ENCODE assay signal across 8 cellular contexts in genomic region chr15:28738200-28738561, GRCh38. TPM values are rescaled to one million over a fixed set of nuclear protein-coding genes. Genes with fewer than 3 reads are reported as not detected.
DNase-seq lines count a peak whose midpoint lies in the region; ATAC-seq and TF ChIP-seq lines count a peak whose summit lies in the region.
"Not testable (repeated sequence)": the region's sequence is repeated elsewhere in the genome, so short reads cannot be mapped to it uniquely, and the experiment has no call there.

No MANE protein-coding gene starts in this region.

- H3K9me3 Mint-ChIP-seq in activated T-helper 2 cell treated with anti-CD3 and anti-CD28 coated beads, Interferon-gamma antibody, Interleukin-2, Interleukin-4, amounts not matched to agents 10 μg/mL and 5 μg/mL and 100 μg/mL, durations not matched to agents 14 hours and 24 hours and 36 hours; nephron progenitor cell: not testable (repeated sequence)

- H3K27ac Mint-ChIP-seq in activated T-helper 2 cell treated with anti-CD3 and anti-CD28 coated beads, Interferon-gamma antibody, Interleukin-2, Interleukin-4, amounts not matched to agents 10 μg/mL and 5 μg/mL and 100 μg/mL, durations not matched to agents 14 hours and 24 hours and 36 hours, result peak overlapping the region; percentile 88
- not testable (repeated sequence) for H3K27ac Mint-ChIP-seq in nephron progenitor cell

- H3K4me3 Mint-ChIP-seq in activated T-helper 2 cell treated with anti-CD3 and anti-CD28 coated beads, Interferon-gamma antibody, Interleukin-2, Interleukin-4, amounts not matched to agents 10 μg/mL and 5 μg/mL and 100 μg/mL, durations not matched to agents 14 hours and 24 hours and 36 hours (ENCODE audit: low read depth), result peak overlapping the region; percentile 73
- peak overlapping the region; percentile 79 for H3K4me3 Mint-ChIP-seq in nephron progenitor cell

- DNase-seq in HCT116 (ENCODE audit: low read depth, low spot score); Peyer's patch; activated T-helper 2 cell treated with anti-CD3 and anti-CD28 coated beads, Interferon-gamma antibody, Interleukin-2, Interleukin-4, amounts not matched to agents 10 μg/mL and 5 μg/mL and 100 μg/mL, durations not matched to agents 14 hours and 24 hours and 36 hours (ENCODE audit: low spot score); coronary artery (ENCODE audit: low spot score); left ventricle myocardium superior; nephron progenitor cell; stomach: not testable (repeated sequence)

- H3K27ac ChIP-seq in C4-2B (peak overlapping the region; percentile 46), HCT116 (ENCODE audit: low read depth, low read length) (peak overlapping the region; percentile 42; the same call in 1 of the 2 replicates), Peyer's patch (peak overlapping the region; percentile 54 to 73 (median 68)), coronary artery (peak overlapping the region; percentile 84 to 96), stomach (peak overlapping the region in 4 of 5 donors; percentile 38 to 89 (median 80))

- intact Hi-C loops in HCT116 (cut with micrococcal nuclease); activated T-helper 2 cell treated with anti-CD3 and anti-CD28 coated beads, Interferon-gamma antibody, Interleukin-2, Interleukin-4, amounts not matched to agents 10 μg/mL and 5 μg/mL and 100 μg/mL, durations not matched to agents 14 hours and 24 hours and 36 hours (cut with micrococcal nuclease); left ventricle myocardium superior (cut with micrococcal nuclease); stomach (cut with DNase I; ENCODE audit: low total_unique reads): not testable (repeated sequence)

- ATAC-seq in HCT116, result not testable (repeated sequence)
- peak; percentile 59 for ATAC-seq in left ventricle myocardium superior

- H3K4me3 ChIP-seq in HCT116 (replicated peaks in 1 of 2; ENCODE audit: low read depth in 1 of 2, low read length in 2 of 2) (peak overlapping the region; percentile 20 to 47; a peak in 3 of 4 replicates), Peyer's patch (peak overlapping the region; percentile 23 to 55 (median 50)), coronary artery (peak overlapping the region; percentile 86), stomach (peak overlapping the region; percentile 50 to 58 (median 54))

- RAD21 ChIA-PET in HCT116 (lab: Charles Lee; ENCODE audit: low non-redundant PET in 1 of 2, low total read pairs in 2 of 2, uncharacterized antibody in 2 of 2, unreplicated experiment in 2 of 2), result not testable (repeated sequence)

- CTCF ChIA-PET in HCT116 (lab: Charles Lee), result not testable (repeated sequence)

- H3K4me2 ChIP-seq in HCT116 (ENCODE audit: low read length), result peak overlapping the region; percentile 33

- H3K9me3 ChIP-seq in HCT116 (ENCODE audit: control insufficient read depth in 1 of 2, insufficient read depth in 1 of 2, low read depth in 1 of 2, low read length in 2 of 2); Peyer's patch; stomach: not testable (repeated sequence)

- H2AFZ ChIP-seq in HCT116 (ENCODE audit: low read depth, low read length, poor library complexity, severe bottlenecking), result not testable (repeated sequence)

- H3K27me3 Mint-ChIP-seq in activated T-helper 2 cell treated with anti-CD3 and anti-CD28 coated beads, Interferon-gamma antibody, Interleukin-2, Interleukin-4, amounts not matched to agents 10 μg/mL and 5 μg/mL and 100 μg/mL, durations not matched to agents 14 hours and 24 hours and 36 hours (ENCODE audit: low read depth), result not testable (repeated sequence)
- H3K27me3 Mint-ChIP-seq in nephron progenitor cell (ENCODE audit: low read depth, poor library complexity), result peaks cover 28% of the 10 kb centered on the region

- 1 to 10% (median 6%) methylated on average over 2 to 3 of the region's 23 CpGs for WGBS in stomach, 5 donors

- not testable (repeated sequence) for H3K36me3 Mint-ChIP-seq in activated T-helper 2 cell treated with anti-CD3 and anti-CD28 coated beads, Interferon-gamma antibody, Interleukin-2, Interleukin-4, amounts not matched to agents 10 μg/mL and 5 μg/mL and 100 μg/mL, durations not matched to agents 14 hours and 24 hours and 36 hours (ENCODE audit: low read depth); nephron progenitor cell (ENCODE audit: low read depth)

- not testable (repeated sequence) for BruUV-seq in HCT116 (replicated peaks; lab: Mats Ljungman, UMichigan)

- 0 out of 2 replicates have a peak overlapping the region, but pooled peaks have one; percentile 27 for H3K9ac ChIP-seq in HCT116 (ENCODE audit: low read length)

- POLR2A ChIA-PET in HCT116 (lab: Charles Lee), result not testable (repeated sequence)

- not testable (repeated sequence) for H3K79me2 ChIP-seq in HCT116 (ENCODE audit: insufficient read depth, low read length)

- not testable (repeated sequence) for H3K36me3 ChIP-seq in HCT116 (ENCODE audit: control insufficient read depth in 1 of 2, insufficient read depth in 2 of 2, low read length in 2 of 2); Peyer's patch; stomach

- not testable (repeated sequence) for H3K27me3 ChIP-seq in HCT116 (ENCODE audit: insufficient read depth, low read length); Peyer's patch; stomach

- not testable (repeated sequence) for H3K4me1 ChIP-seq in HCT116 (ENCODE audit: control insufficient read depth in 1 of 2, insufficient read depth in 2 of 2, low read length in 2 of 2); Peyer's patch; stomach

- TF ChIP-seq POLR2A in HCT116 (IDR thresholded peaks at IDR 0.05; ENCODE audit: borderline replicate concordance, extremely low read depth, insufficient read depth, insufficient read length); Peyer's patch (IDR thresholded peaks at IDR 0.05); stomach (IDR thresholded peaks at IDR 0.05): not testable (repeated sequence)

- not testable (repeated sequence) for TF ChIP-seq CTCF in C4-2B (conservative IDR thresholded peaks at IDR 0.05); HCT116 (IDR thresholded peaks at IDR 0.05 in 2 of 3, conservative IDR thresholded peaks at IDR 0.05 in 1 of 3; ENCODE audit: borderline replicate concordance in 1 of 3, insufficient read depth in 1 of 3, low read depth in 2 of 3, low read length in 2 of 3); Peyer's patch (IDR thresholded peaks at IDR 0.05); coronary artery (IDR thresholded peaks at IDR 0.05); nephron progenitor cell (IDR thresholded peaks at IDR 0.05); stomach (IDR thresholded peaks at IDR 0.05)

- H3K4me1 Mint-ChIP-seq in activated T-helper 2 cell treated with anti-CD3 and anti-CD28 coated beads, Interferon-gamma antibody, Interleukin-2, Interleukin-4, amounts not matched to agents 10 μg/mL and 5 μg/mL and 100 μg/mL, durations not matched to agents 14 hours and 24 hours and 36 hours (ENCODE audit: low read depth); nephron progenitor cell: not testable (repeated sequence)

- TF ChIP-seq RAD21 in HCT116 (IDR thresholded peaks at IDR 0.05; ENCODE audit: low read depth), result not testable (repeated sequence)

- not testable (repeated sequence) for H3K9me2 ChIP-seq in HCT116 (ENCODE audit: insufficient read depth)

- H4K20me1 ChIP-seq in HCT116 (ENCODE audit: insufficient read depth), result not testable (repeated sequence)

- not testable (repeated sequence) for TF ChIP-seq EP300 in stomach (IDR thresholded peaks at IDR 0.05)

TF ChIP-seq in HCT116, 20 proteins besides CTCF, POLR2A, EP300 and RAD21:
- 0 out of 2 replicates have a peak, but pooled peaks have one; percentile 35 for TF ChIP-seq ZFX (IDR thresholded peaks at IDR 0.05)

RNA-seq across cellular contexts. Expression of gene GOLGA8M, which starts 26.0 kb away (rescaled TPM):
- 0.44 TPM for total RNA-seq in HCT116 (2021; ENCODE audit: unreplicated experiment)
- polyA plus RNA-seq in HCT116 (2012), result not detected in 2 replicates
- total RNA-seq in Peyer's patch, result 1 to 10 TPM in 2 of 4 donors, not detected in 2; 2.7 to 3.9 TPM
- 0.55 and 0.96 TPM in 2 replicates for total RNA-seq in activated T-helper 2 cell treated with anti-CD3 and anti-CD28 coated beads, Interferon-gamma antibody, Interleukin-2, Interleukin-4, amounts not matched to agents 10 μg/mL and 5 μg/mL and 100 μg/mL, durations not matched to agents 14 hours and 24 hours and 36 hours
- total RNA-seq in left ventricle myocardium superior, result 1.4 TPM
- not detected for total RNA-seq in stomach
- polyA plus RNA-seq in stomach, result not detected

Comparison
In these comparisons a context has a peak if more than half of its experiments do, and no peak if none do; other contexts are left out.
1. H3K4me3 ChIP-seq: peak in every context shown above with its lines; median percentile 86 in coronary artery; 54 in stomach; 50 in Peyer's patch; 34 in HCT116.